Comparison of ENCODE assay signal across 9 cellular contexts in the genomic region with DNA sequence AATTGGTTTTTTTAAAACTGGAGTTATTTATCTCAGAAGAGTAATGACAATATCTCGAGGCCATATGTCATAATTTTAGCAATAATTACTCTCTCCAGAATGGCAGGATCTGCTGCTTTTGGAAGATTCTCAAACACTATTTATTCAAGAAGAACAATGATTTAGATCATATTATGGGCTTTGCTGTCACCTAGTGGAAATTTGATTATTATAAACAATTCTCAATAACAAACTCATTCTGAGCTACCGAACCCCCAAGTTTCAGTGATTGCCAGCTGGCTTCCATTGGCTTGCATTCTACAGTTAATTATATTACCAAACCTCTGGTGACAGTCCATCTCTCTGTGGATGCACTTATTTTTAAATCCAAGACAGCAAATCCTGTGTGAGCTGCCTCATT. TPM values are rescaled to one million over a fixed set of nuclear protein-coding genes. Genes with fewer than 3 reads are reported as not detected.
A peak's percentile ranks its signal among the peaks of the same experiment; 100 is the strongest.
DNase-seq lines count a peak whose midpoint lies in the region; ATAC-seq and TF ChIP-seq lines count a peak whose summit lies in the region.
"Had no signal": no experiment of that assay in that cellular context is flagged by ENCODE, and none has a peak within 500 bp of the region (broad histone marks: within the 10 kb centered on the region; RNA-seq: fewer than 3 reads in every experiment).

No MANE protein-coding gene starts in this region.

- no peak overlapping the region for H3K4me3 ChIP-seq in adrenal gland

- TF ChIP-seq POLR2A in adrenal gland (IDR thresholded peaks at IDR 0.05) = no peak

- no peaks in the 10 kb centered on the region for H3K27me3 ChIP-seq in adrenal gland

- DNase-seq in DMS153 (lab: John Stamatoyannopoulos, UW) (peak; percentile 59), MV-4-11 (lab: John Stamatoyannopoulos, UW) (peak; percentile 9), adrenal gland (no peak), lung microvascular endothelial cell (ENCODE audit: low read depth in 2 of 2) (peak; percentile 24 to 35), GM20000 (ENCODE audit: low spot score) (no peak)

- no peaks in the 10 kb centered on the region for H3K36me3 ChIP-seq in adrenal gland (replicated peaks in 1 of 2)

- intact Hi-C loops in adrenal gland (cut with DNase I) = loop anchor here (5.0 kb wide), 1 partner anchor 283 kb away; no protein-coding TSS in a partner anchor

- H3K4me1 ChIP-seq in adrenal gland (replicated peaks in 1 of 2) = no peaks in the 10 kb centered on the region

- no peaks in the 10 kb centered on the region for H3K9me3 ChIP-seq in adrenal gland (replicated peaks in 1 of 3)

- no peak for ATAC-seq in GM18502 (IDR thresholded peaks at IDR 0.05; ENCODE audit: poor library complexity, unreplicated experiment)
- no peak for ATAC-seq in HG02623 (IDR thresholded peaks at IDR 0.05; ENCODE audit: unreplicated experiment)
- no peak for ATAC-seq in HG02973 (IDR thresholded peaks at IDR 0.05; ENCODE audit: unreplicated experiment)

- no peak overlapping the region for H3K27ac ChIP-seq in adrenal gland
- H3K27ac ChIP-seq: HL-60 had no signal

- TF ChIP-seq CTCF in adrenal gland (IDR thresholded peaks at IDR 0.05) (peak; percentile 17 to 64 (median 52)), GM20000 (IDR thresholded peaks at IDR 0.05; ENCODE audit: extremely low read depth, missing control alignments) (no peak)

- WGBS in adrenal gland, 4 donors = 9 to 19% (median 13%) methylated on average over 2 of the region's 2 CpGs

RNA-seq across cellular contexts. Expression of gene SLC36A4, which starts 27.9 kb away (rescaled TPM):
- total RNA-seq in adrenal gland = 10 to 100 TPM in 6 of 8 donors, 1 to 10 TPM in 2; 5.0 to 20.6 (median 12.0) TPM
- polyA plus RNA-seq in adrenal gland = 10 to 100 TPM in 1 of 3 donors, 1 to 10 TPM in 2; 4.6 to 24.0 (median 5.9) TPM
- total RNA-seq in lung microvascular endothelial cell = 3.7 and 3.8 TPM in 2 replicates

Comparison
In these comparisons a context has a peak if more than half of its experiments do, and no peak if none do; other contexts are left out.
1. DNase-seq: peak in DMS153 (single experiment), MV-4-11 (single experiment) and lung microvascular endothelial cell (2 of 2); none in adrenal gland (0 of 7) and GM20000 (single experiment).